In the genomic region with DNA sequence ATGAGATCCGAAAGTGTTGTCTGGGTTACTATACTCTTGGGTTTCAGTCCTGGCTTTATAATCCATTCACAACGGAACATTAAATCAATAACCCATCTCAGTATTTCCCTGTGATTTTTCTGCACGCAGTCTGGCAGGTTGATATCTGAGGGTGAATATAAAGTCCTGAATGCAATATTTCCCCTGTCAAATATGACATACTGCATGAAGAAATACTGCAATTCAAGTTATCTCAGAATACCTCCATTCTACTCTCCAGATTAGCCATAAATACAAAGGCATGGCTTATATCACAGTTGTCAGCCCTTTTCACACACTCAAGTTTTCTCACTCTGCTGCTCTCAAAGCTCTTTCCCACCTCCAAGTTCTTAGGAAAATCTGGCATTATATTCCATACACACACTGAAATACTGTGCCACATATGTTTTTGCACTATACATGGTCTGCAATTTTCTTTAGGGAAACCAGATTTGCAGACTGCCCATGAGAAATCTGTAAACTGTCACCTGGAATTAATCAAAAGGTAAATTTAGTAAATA, we compare ENCODE assay signal across 23 cellular contexts.
"Had no signal": no experiment of that assay in that cellular context is flagged by ENCODE, and none has a peak within 500 bp of the region (broad histone marks: within the 10 kb centered on the region; RNA-seq: fewer than 3 reads in every experiment).

No MANE protein-coding gene starts in this region.

- DNase-seq: cerebellar nuclear complex; effector memory CD8-positive, alpha-beta T cell; foreskin melanocyte; heart left ventricle; hippocampal formation; islet precursor cell; left lung; lower lobe of right lung; naive B cell; nephron progenitor cell; ovary; right cardiac atrium; small intestine; stimulated activated CD4-positive, alpha-beta T cell treated with anti-CD3 and anti-CD28 coated beads, Interleukin-4, amount 100 ng/mL, for 1 hour; stimulated activated CD8-positive, alpha-beta memory T cell treated with anti-CD3 and anti-CD28 coated beads, Interleukin-4, amount 100 ng/mL, for 48 hours; stimulated activated naive CD8-positive, alpha-beta T cell treated with anti-CD3 and anti-CD28 coated beads, Interleukin-15, Interleukin-2, amounts not matched to agents 100 U/mL and 50 U/mL, for 24 hours; thyroid gland had no signal

- H3K36me3 Mint-ChIP-seq: memory B cell; naive B cell; stimulated activated effector memory CD8-positive, alpha-beta T cell treated with anti-CD3 and anti-CD28 coated beads, Interleukin-12 subunit alpha, Interleukin-12 subunit beta, amount 100 ng/mL, for 72 hours had no signal

- H3K27me3 ChIP-seq: heart left ventricle, left lung, ovary, suprapubic skin, thyroid gland had no signal

- H3K36me3 ChIP-seq: lower lobe of right lung, ovary, thyroid gland had no signal

- H3K27ac Mint-ChIP-seq: dendritic cell treated with granulocyte-macrophage colony-stimulating factor and Interleukin-4, amounts not matched to agents 40 ng/mL and 50 ng/mL, for 4 days; effector memory CD8-positive, alpha-beta T cell; memory B cell; naive B cell; nephron progenitor cell; stimulated activated effector memory CD8-positive, alpha-beta T cell treated with anti-CD3 and anti-CD28 coated beads, Interleukin-12 subunit alpha, Interleukin-12 subunit beta, amount 100 ng/mL, for 72 hours; type B pancreatic cell had no signal

- H3K27me3 Mint-ChIP-seq: dendritic cell treated with granulocyte-macrophage colony-stimulating factor and Interleukin-4, amounts not matched to agents 40 ng/mL and 50 ng/mL, for 4 days; effector memory CD8-positive, alpha-beta T cell; naive B cell; type B pancreatic cell had no signal

- H3K4me1 Mint-ChIP-seq: memory B cell; naive B cell; stimulated activated effector memory CD8-positive, alpha-beta T cell treated with anti-CD3 and anti-CD28 coated beads, Interleukin-12 subunit alpha, Interleukin-12 subunit beta, amount 100 ng/mL, for 72 hours had no signal

- H3K27ac ChIP-seq: heart left ventricle, lower lobe of right lung, ovary, suprapubic skin, thyroid gland had no signal

- H3K4me3 ChIP-seq: heart left ventricle, left lung, lower lobe of right lung, ovary, suprapubic skin, thyroid gland had no signal

- H3K9me3 ChIP-seq: heart left ventricle, left lung, lower lobe of right lung, ovary, suprapubic skin, thyroid gland had no signal

- H3K9me3 Mint-ChIP-seq: dendritic cell treated with granulocyte-macrophage colony-stimulating factor and Interleukin-4, amounts not matched to agents 40 ng/mL and 50 ng/mL, for 4 days; mesothelial cell of epicardium; nephron progenitor cell; type B pancreatic cell had no signal

- ATAC-seq: effector memory CD8-positive, alpha-beta T cell; heart left ventricle; left lung; lower lobe of right lung; right cardiac atrium; stimulated activated effector memory CD8-positive, alpha-beta T cell treated with anti-CD3 and anti-CD28 coated beads, Interleukin-12 subunit alpha, Interleukin-12 subunit beta, amount 100 ng/mL, for 72 hours; stimulated activated naive CD8-positive, alpha-beta T cell treated with anti-CD3 and anti-CD28 coated beads, Interleukin-15, Interleukin-2, amounts not matched to agents 100 U/mL and 50 U/mL, for 24 hours had no signal

- H3K4me3 Mint-ChIP-seq: dendritic cell treated with granulocyte-macrophage colony-stimulating factor and Interleukin-4, amounts not matched to agents 40 ng/mL and 50 ng/mL, for 4 days; effector memory CD8-positive, alpha-beta T cell; memory B cell; mesothelial cell of epicardium; naive B cell; nephron progenitor cell; stimulated activated effector memory CD8-positive, alpha-beta T cell treated with anti-CD3 and anti-CD28 coated beads, Interleukin-12 subunit alpha, Interleukin-12 subunit beta, amount 100 ng/mL, for 72 hours; type B pancreatic cell had no signal

- H3K4me1 ChIP-seq: lower lobe of right lung, suprapubic skin had no signal
